In the genomic region with DNA sequence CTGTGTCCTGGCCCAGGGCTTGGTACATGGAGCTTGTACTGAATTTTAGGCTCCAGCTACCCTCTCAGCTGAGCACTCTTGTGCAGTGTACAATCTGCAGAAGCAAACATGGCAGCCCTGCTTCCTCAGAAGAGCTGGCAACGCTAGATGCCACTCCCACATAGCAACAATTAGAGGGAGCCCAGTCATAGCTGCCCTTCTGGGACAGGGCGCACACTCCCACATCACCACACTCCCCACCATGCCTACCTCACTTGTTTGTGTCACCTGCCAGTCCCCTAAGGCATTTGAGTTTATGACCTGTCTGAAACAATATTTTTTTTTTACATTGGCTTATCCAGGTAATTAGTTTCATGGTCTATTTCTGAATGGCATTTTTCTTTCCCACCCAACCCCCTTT, we compare ENCODE assay signal across 1 cellular context.
TF ChIP-seq lines count a peak whose summit lies in the region.

No MANE protein-coding gene starts in this region.

TF ChIP-seq in H1, 55 proteins besides CTCF, POLR2A, EP300 and RAD21:
- TF ChIP-seq, protein P1, sequence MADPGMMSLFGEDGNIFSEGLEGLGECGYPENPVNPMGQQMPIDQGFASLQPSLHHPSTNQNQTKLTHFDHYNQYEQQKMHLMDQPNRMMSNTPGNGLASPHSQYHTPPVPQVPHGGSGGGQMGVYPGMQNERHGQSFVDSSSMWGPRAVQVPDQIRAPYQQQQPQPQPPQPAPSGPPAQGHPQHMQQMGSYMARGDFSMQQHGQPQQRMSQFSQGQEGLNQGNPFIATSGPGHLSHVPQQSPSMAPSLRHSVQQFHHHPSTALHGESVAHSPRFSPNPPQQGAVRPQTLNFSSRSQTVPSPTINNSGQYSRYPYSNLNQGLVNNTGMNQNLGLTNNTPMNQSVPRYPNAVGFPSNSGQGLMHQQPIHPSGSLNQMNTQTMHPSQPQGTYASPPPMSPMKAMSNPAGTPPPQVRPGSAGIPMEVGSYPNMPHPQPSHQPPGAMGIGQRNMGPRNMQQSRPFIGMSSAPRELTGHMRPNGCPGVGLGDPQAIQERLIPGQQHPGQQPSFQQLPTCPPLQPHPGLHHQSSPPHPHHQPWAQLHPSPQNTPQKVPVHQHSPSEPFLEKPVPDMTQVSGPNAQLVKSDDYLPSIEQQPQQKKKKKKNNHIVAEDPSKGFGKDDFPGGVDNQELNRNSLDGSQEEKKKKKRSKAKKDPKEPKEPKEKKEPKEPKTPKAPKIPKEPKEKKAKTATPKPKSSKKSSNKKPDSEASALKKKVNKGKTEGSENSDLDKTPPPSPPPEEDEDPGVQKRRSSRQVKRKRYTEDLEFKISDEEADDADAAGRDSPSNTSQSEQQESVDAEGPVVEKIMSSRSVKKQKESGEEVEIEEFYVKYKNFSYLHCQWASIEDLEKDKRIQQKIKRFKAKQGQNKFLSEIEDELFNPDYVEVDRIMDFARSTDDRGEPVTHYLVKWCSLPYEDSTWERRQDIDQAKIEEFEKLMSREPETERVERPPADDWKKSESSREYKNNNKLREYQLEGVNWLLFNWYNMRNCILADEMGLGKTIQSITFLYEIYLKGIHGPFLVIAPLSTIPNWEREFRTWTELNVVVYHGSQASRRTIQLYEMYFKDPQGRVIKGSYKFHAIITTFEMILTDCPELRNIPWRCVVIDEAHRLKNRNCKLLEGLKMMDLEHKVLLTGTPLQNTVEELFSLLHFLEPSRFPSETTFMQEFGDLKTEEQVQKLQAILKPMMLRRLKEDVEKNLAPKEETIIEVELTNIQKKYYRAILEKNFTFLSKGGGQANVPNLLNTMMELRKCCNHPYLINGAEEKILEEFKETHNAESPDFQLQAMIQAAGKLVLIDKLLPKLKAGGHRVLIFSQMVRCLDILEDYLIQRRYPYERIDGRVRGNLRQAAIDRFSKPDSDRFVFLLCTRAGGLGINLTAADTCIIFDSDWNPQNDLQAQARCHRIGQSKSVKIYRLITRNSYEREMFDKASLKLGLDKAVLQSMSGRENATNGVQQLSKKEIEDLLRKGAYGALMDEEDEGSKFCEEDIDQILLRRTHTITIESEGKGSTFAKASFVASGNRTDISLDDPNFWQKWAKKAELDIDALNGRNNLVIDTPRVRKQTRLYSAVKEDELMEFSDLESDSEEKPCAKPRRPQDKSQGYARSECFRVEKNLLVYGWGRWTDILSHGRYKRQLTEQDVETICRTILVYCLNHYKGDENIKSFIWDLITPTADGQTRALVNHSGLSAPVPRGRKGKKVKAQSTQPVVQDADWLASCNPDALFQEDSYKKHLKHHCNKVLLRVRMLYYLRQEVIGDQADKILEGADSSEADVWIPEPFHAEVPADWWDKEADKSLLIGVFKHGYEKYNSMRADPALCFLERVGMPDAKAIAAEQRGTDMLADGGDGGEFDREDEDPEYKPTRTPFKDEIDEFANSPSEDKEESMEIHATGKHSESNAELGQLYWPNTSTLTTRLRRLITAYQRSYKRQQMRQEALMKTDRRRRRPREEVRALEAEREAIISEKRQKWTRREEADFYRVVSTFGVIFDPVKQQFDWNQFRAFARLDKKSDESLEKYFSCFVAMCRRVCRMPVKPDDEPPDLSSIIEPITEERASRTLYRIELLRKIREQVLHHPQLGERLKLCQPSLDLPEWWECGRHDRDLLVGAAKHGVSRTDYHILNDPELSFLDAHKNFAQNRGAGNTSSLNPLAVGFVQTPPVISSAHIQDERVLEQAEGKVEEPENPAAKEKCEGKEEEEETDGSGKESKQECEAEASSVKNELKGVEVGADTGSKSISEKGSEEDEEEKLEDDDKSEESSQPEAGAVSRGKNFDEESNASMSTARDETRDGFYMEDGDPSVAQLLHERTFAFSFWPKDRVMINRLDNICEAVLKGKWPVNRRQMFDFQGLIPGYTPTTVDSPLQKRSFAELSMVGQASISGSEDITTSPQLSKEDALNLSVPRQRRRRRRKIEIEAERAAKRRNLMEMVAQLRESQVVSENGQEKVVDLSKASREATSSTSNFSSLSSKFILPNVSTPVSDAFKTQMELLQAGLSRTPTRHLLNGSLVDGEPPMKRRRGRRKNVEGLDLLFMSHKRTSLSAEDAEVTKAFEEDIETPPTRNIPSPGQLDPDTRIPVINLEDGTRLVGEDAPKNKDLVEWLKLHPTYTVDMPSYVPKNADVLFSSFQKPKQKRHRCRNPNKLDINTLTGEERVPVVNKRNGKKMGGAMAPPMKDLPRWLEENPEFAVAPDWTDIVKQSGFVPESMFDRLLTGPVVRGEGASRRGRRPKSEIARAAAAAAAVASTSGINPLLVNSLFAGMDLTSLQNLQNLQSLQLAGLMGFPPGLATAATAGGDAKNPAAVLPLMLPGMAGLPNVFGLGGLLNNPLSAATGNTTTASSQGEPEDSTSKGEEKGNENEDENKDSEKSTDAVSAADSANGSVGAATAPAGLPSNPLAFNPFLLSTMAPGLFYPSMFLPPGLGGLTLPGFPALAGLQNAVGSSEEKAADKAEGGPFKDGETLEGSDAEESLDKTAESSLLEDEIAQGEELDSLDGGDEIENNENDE (IDR thresholded peaks at IDR 0.05; ENCODE audit: insufficient replicate concordance, low read length): no peak
- TF ChIP-seq CHD1 (IDR thresholded peaks at IDR 0.05; ENCODE audit: low read depth, low read length) (no peak), BACH1 (IDR thresholded peaks at IDR 0.05; ENCODE audit: low read length) (no peak), SAP30 (IDR thresholded peaks at IDR 0.05; ENCODE audit: insufficient read depth, insufficient replicate concordance, low read length) (no peak), TAF1 (IDR thresholded peaks at IDR 0.05; ENCODE audit: low read depth, low read length) (no peak), NRF1 (IDR thresholded peaks at IDR 0.05; ENCODE audit: low read depth, low read length) (no peak), CEBPB (IDR thresholded peaks at IDR 0.05; ENCODE audit: low read depth, low read length) (no peak), EZH2 (IDR thresholded peaks at IDR 0.05; ENCODE audit: low read depth, low read length, severe bottlenecking) (no peak)
- TF ChIP-seq, protein P2, sequence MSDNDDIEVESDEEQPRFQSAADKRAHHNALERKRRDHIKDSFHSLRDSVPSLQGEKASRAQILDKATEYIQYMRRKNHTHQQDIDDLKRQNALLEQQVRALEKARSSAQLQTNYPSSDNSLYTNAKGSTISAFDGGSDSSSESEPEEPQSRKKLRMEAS (IDR thresholded peaks at IDR 0.05): no peak
